Comparison of ENCODE assay signal across 13 cellular contexts in the genomic region with DNA sequence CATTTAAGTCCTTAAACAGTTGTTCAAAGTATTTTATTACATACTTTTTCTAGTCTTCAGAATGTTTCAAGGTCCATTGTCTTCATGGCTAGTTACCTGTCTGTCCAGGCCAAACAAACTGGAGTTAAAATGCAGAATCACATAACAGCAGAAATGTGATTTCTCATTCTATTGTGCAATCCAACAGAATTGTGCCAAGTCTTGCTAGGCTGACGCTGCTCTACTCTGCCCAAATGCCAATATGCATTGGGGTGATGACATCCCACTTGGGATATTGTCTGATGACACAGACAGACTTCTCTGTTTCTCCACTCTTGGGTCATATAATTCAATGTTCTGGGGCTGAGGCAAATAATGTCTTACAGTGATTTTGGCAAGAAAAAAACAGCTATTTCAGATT. TPM values are rescaled to one million over a fixed set of nuclear protein-coding genes. Genes with fewer than 3 reads are reported as not detected.
DNase-seq lines count a peak whose midpoint lies in the region; ATAC-seq, FAIRE-seq and TF ChIP-seq lines count a peak whose summit lies in the region.
"Had no signal": no experiment of that assay in that cellular context is flagged by ENCODE, and none has a peak within 500 bp of the region (broad histone marks: within the 10 kb centered on the region; RNA-seq: fewer than 3 reads in every experiment).

No MANE protein-coding gene starts in this region.

- H3K9me3 Mint-ChIP-seq in naive thymus-derived CD4-positive, alpha-beta T cell, result no peaks in the 10 kb centered on the region
- H3K9me3 Mint-ChIP-seq: CD4-positive, alpha-beta T cell had no signal

- no peak overlapping the region for H3K4me3 Mint-ChIP-seq in naive thymus-derived CD4-positive, alpha-beta T cell
- H3K4me3 Mint-ChIP-seq: CD4-positive, alpha-beta T cell had no signal

- CTCF ChIA-PET in naive thymus-derived CD4-positive, alpha-beta T cell (lab: Charles Lee), result no interaction called here

- peaks cover 0 to 13% (median 5%) of the 10 kb centered on the region in 7 donors for H3K4me1 Mint-ChIP-seq in naive thymus-derived CD4-positive, alpha-beta T cell

- DNase-seq in AG09309 (ENCODE audit: low read depth) (peak; percentile 86), NCI-H226 (peak; percentile 89), fibroblast of mammary gland (ENCODE audit: low read depth) (peak; percentile 95), frontal cortex (ENCODE audit: low spot score in 2 of 2) (no peak)
- no peak for DNase-seq in naive thymus-derived CD4-positive, alpha-beta T cell
- no peak for DNase-seq in activated naive CD4-positive, alpha-beta T cell treated with anti-CD3 and anti-CD28 coated beads, Interleukin-2, amount 50 U/mL, for 16 hours
- DNase-seq: CD4-positive, alpha-beta T cell; H7; NCI-H1930; small intestine; stimulated activated naive CD4-positive, alpha-beta T cell had no signal

- H3K36me3 ChIP-seq in naive thymus-derived CD4-positive, alpha-beta T cell (ENCODE audit: control insufficient read depth in 2 of 3, insufficient read depth in 3 of 3, low read length in 3 of 3), result peaks cover 0 to 5% (median 4%) of the 10 kb centered on the region in 3 experiments

- H3K27ac Mint-ChIP-seq in naive thymus-derived CD4-positive, alpha-beta T cell, result no peak overlapping the region
- H3K27ac Mint-ChIP-seq: CD4-positive, alpha-beta T cell had no signal

- POLR2A ChIA-PET in naive thymus-derived CD4-positive, alpha-beta T cell (lab: Charles Lee), result no interaction called here

- no peaks in the 10 kb centered on the region for H3K27me3 ChIP-seq in naive thymus-derived CD4-positive, alpha-beta T cell (ENCODE audit: control insufficient read depth in 2 of 2, insufficient read depth in 2 of 2, low read length in 2 of 2)

- H3K27me3 Mint-ChIP-seq in naive thymus-derived CD4-positive, alpha-beta T cell, result peaks cover 0 to 2% (median 0%) of the 10 kb centered on the region in 5 donors
- H3K27me3 Mint-ChIP-seq: CD4-positive, alpha-beta T cell had no signal

- H3K9me3 ChIP-seq in naive thymus-derived CD4-positive, alpha-beta T cell (ENCODE audit: control insufficient read depth in 2 of 3, low read length in 3 of 3), result no peaks in the 10 kb centered on the region

- intact Hi-C loops in naive thymus-derived CD4-positive, alpha-beta T cell (cut with micrococcal nuclease), result loop anchor here in 1 of 2 donors (10.0 kb wide), 1 partner anchor 130 kb away; no protein-coding TSS in a partner anchor

- H3K36me3 Mint-ChIP-seq in naive thymus-derived CD4-positive, alpha-beta T cell, result peaks cover 0 to 39% (median 23%) of the 10 kb centered on the region in 5 donors

- peaks cover 0 to 6% of the 10 kb centered on the region in 2 donors for H3K4me1 ChIP-seq in naive thymus-derived CD4-positive, alpha-beta T cell (ENCODE audit: control insufficient read depth in 2 of 2, insufficient read depth in 2 of 2, low read length in 2 of 2)

- no peak for FAIRE-seq in frontal cortex (lab: Jason Lieb, UNC)
- FAIRE-seq: small intestine had no signal

- H3K4me3 ChIP-seq in AG09309 (ENCODE audit: control insufficient read depth, low read depth, low read length), result no peak overlapping the region
- H3K4me3 ChIP-seq in fibroblast of mammary gland (ENCODE audit: control insufficient read depth, low read depth, low read length), result no peak overlapping the region
- no peak overlapping the region for H3K4me3 ChIP-seq in naive thymus-derived CD4-positive, alpha-beta T cell (ENCODE audit: low read length)

- ATAC-seq in naive thymus-derived CD4-positive, alpha-beta T cell, result peak; percentile 83
- no peak for ATAC-seq in GM21447 (IDR thresholded peaks at IDR 0.05; ENCODE audit: unreplicated experiment)
- no peak for ATAC-seq in HG02885 (IDR thresholded peaks at IDR 0.05; ENCODE audit: poor library complexity, unreplicated experiment)

- H3K27ac ChIP-seq in naive thymus-derived CD4-positive, alpha-beta T cell (ENCODE audit: low read depth, low read length), result no peak overlapping the region

- no peak for TF ChIP-seq CTCF in AG09309 (IDR thresholded peaks at IDR 0.05; ENCODE audit: control insufficient read depth, insufficient read depth, low read depth, low read length, missing control alignments)
- TF ChIP-seq CTCF in fibroblast of mammary gland (conservative IDR thresholded peaks at IDR 0.05; ENCODE audit: control insufficient read depth, insufficient read depth, low read depth, low read length), result no peak

RNA-seq across cellular contexts. Expression of a gene that starts 5.2 kb away (rescaled TPM):
- total RNA-seq in naive thymus-derived CD4-positive, alpha-beta T cell, result 10 to 100 TPM in 1 of 5 experiments, 1 to 10 TPM in 4; 6.8 to 10.8 (median 8.0) TPM
- polyA plus RNA-seq in naive thymus-derived CD4-positive, alpha-beta T cell, result 1 to 10 TPM; 1.8 to 3.6 TPM
- total RNA-seq in frontal cortex, result 6.5 TPM

Comparison
In these comparisons a context has a peak if more than half of its experiments do, and no peak if none do; other contexts are left out.
1. DNase-seq: peak in AG09309 (single experiment), NCI-H226 (single experiment) and fibroblast of mammary gland (single experiment); none in naive thymus-derived CD4-positive, alpha-beta T cell (0 of 9), activated naive CD4-positive, alpha-beta T cell treated with anti-CD3 and anti-CD28 coated beads, Interleukin-2, amount 50 U/mL, for 16 hours (single experiment) and frontal cortex (0 of 2).